Comparison of ENCODE assay signal across 8 cellular contexts in genomic region chr17:76710863-76711611, GRCh38. TPM values are rescaled to one million over a fixed set of nuclear protein-coding genes. Genes with fewer than 3 reads are reported as not detected.
DNase-seq lines count a peak whose midpoint lies in the region; ATAC-seq, FAIRE-seq and TF ChIP-seq lines count a peak whose summit lies in the region.

A gene with protein sequence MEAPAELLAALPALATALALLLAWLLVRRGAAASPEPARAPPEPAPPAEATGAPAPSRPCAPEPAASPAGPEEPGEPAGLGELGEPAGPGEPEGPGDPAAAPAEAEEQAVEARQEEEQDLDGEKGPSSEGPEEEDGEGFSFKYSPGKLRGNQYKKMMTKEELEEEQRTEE (minus strand): TSS chr17:76710965. CDS start chr17:76710946, 19 bp downstream.

- BruUV-seq in HCT116 (replicated peaks; lab: Mats Ljungman, UMichigan): no TSS peak

- no peaks in the 10 kb centered on the region for H3K27me3 Mint-ChIP-seq in activated naive CD4-positive, alpha-beta T cell treated with anti-CD3 and anti-CD28 coated beads for 36 hours (ENCODE audit: low read depth)
- H3K27me3 Mint-ChIP-seq in nephron progenitor cell (ENCODE audit: low read depth, poor library complexity): peaks cover 32% of the 10 kb centered on the region

- POLR2A ChIA-PET in HCT116 (lab: Charles Lee): interaction anchor here (1.4 kb wide), 1 partner anchor 9 kb away, joined by 3 read pairs; no protein-coding TSS in a partner anchor

- H3K79me2 ChIP-seq in HCT116 (ENCODE audit: insufficient read depth, low read length): peaks cover 29% of the 10 kb centered on the region

- H3K4me3 Mint-ChIP-seq in activated naive CD4-positive, alpha-beta T cell treated with anti-CD3 and anti-CD28 coated beads for 36 hours: peak within 1 kb of the TSS; percentile 58
- peak within 1 kb of the TSS; percentile 87 for H3K4me3 Mint-ChIP-seq in nephron progenitor cell

- H4K20me1 ChIP-seq in HCT116 (ENCODE audit: insufficient read depth): peaks cover 4% of the 10 kb centered on the region; the same call in 1 of the 2 replicates

- H3K4me3 ChIP-seq in HCT116 (replicated peaks in 1 of 2; ENCODE audit: low read depth in 1 of 2, low read length in 2 of 2) (peak within 1 kb of the TSS; percentile 63 to 80), thoracic aorta (peak within 1 kb of the TSS; percentile 74)

- peak within 1 kb of the TSS; percentile 48 for H2AFZ ChIP-seq in HCT116 (ENCODE audit: low read depth, low read length, poor library complexity, severe bottlenecking)

- intact Hi-C loops in HCT116 (cut with micrococcal nuclease): no loop called here
- intact Hi-C loops in activated naive CD4-positive, alpha-beta T cell treated with anti-CD3 and anti-CD28 coated beads for 36 hours (cut with micrococcal nuclease): loop anchor here (5.0 kb wide), 1 partner anchor 126 kb away; no protein-coding TSS in a partner anchor

- CTCF ChIA-PET in HCT116 (lab: Charles Lee): interaction anchor here (3.3 kb wide), 1 partner anchor 30 kb away, joined by 12 read pairs; no protein-coding TSS in a partner anchor
- CTCF ChIA-PET in activated naive CD4-positive, alpha-beta T cell treated with anti-CD3 and anti-CD28 coated beads for 36 hours (lab: Charles Lee): interaction anchor here (1.3 kb wide), 1 partner anchor 29 kb away, joined by 5 read pairs; no protein-coding TSS in a partner anchor

- no peak for TF ChIP-seq RAD21 in HCT116 (IDR thresholded peaks at IDR 0.05; ENCODE audit: low read depth)

- H3K9me2 ChIP-seq in HCT116 (ENCODE audit: insufficient read depth): no peaks in the 10 kb centered on the region

- H3K9me3 ChIP-seq in HCT116 (ENCODE audit: control insufficient read depth in 1 of 2, insufficient read depth in 1 of 2, low read depth in 1 of 2, low read length in 2 of 2) (no peaks in the 10 kb centered on the region), thoracic aorta (no peaks in the 10 kb centered on the region)

- H3K36me3 Mint-ChIP-seq in activated naive CD4-positive, alpha-beta T cell treated with anti-CD3 and anti-CD28 coated beads for 36 hours (ENCODE audit: low read depth): peaks cover 5% of the 10 kb centered on the region
- no peaks in the 10 kb centered on the region for H3K36me3 Mint-ChIP-seq in nephron progenitor cell (ENCODE audit: low read depth)

- RAD21 ChIA-PET in HCT116 (lab: Charles Lee; ENCODE audit: low non-redundant PET in 1 of 2, low total read pairs in 2 of 2, uncharacterized antibody in 2 of 2, unreplicated experiment in 2 of 2): no interaction called here

- H3K27ac Mint-ChIP-seq in activated naive CD4-positive, alpha-beta T cell treated with anti-CD3 and anti-CD28 coated beads for 36 hours: no peak within 1 kb of the TSS
- H3K27ac Mint-ChIP-seq in nephron progenitor cell: peak within 1 kb of the TSS; percentile 91

- ATAC-seq in HCT116 (peak; percentile 81), foreskin keratinocyte (peak; percentile 60), thoracic aorta (ENCODE audit: insufficient number of reproducible peaks, low FRiP score, low read depth) (peak; percentile 24), GM21786 (IDR thresholded peaks at IDR 0.05; ENCODE audit: unreplicated experiment) (no peak)

- H3K27me3 ChIP-seq in HCT116 (ENCODE audit: insufficient read depth, low read length): no peaks in the 10 kb centered on the region
- H3K27me3 ChIP-seq in foreskin keratinocyte: no peaks in the 10 kb centered on the region
- H3K27me3 ChIP-seq in thoracic aorta (replicated peaks; ENCODE audit: insufficient read depth): no peaks in the 10 kb centered on the region

- H3K4me1 ChIP-seq in HCT116 (ENCODE audit: control insufficient read depth in 1 of 2, insufficient read depth in 2 of 2, low read length in 2 of 2) (peaks cover 19 to 30% of the 10 kb centered on the region in 2 experiments), foreskin keratinocyte (no peaks in the 10 kb centered on the region), thoracic aorta (ENCODE audit: control insufficient read depth in 1 of 2, low read depth in 2 of 2) (peaks cover 18 to 62% of the 10 kb centered on the region in 2 donors)

- DNase-seq in AG08395 (ENCODE audit: low spot score) (peak; percentile 85), HCT116 (ENCODE audit: low read depth, low spot score) (no peak), RCC 7860 (ENCODE audit: low spot score) (peak; percentile 39), foreskin keratinocyte (no peak), nephron progenitor cell (peak; percentile 77), thoracic aorta (ENCODE audit: low spot score) (no peak)
- peak; percentile 53 for DNase-seq in activated naive CD4-positive, alpha-beta T cell treated with anti-CD3 and anti-CD28 coated beads for 36 hours

- peak; percentile 34 for TF ChIP-seq POLR2A in HCT116 (IDR thresholded peaks at IDR 0.05; ENCODE audit: borderline replicate concordance, extremely low read depth, insufficient read depth, insufficient read length)

- H3K4me1 Mint-ChIP-seq in activated naive CD4-positive, alpha-beta T cell treated with anti-CD3 and anti-CD28 coated beads for 36 hours (ENCODE audit: low read depth): peaks cover 27% of the 10 kb centered on the region
- peaks cover 34% of the 10 kb centered on the region for H3K4me1 Mint-ChIP-seq in nephron progenitor cell

- FAIRE-seq in RCC 7860 (lab: Jason Lieb, UNC): no peak

- H3K27ac ChIP-seq in HCT116 (ENCODE audit: low read depth, low read length): peak within 1 kb of the TSS; percentile 47
- peak within 1 kb of the TSS; percentile 33 for H3K27ac ChIP-seq in foreskin keratinocyte
- peak within 1 kb of the TSS; percentile 95 to 98 for H3K27ac ChIP-seq in thoracic aorta

- H3K36me3 ChIP-seq in HCT116 (ENCODE audit: control insufficient read depth in 1 of 2, insufficient read depth in 2 of 2, low read length in 2 of 2) (peaks cover 12 to 24% of the 10 kb centered on the region in 2 experiments; a peak in 2 of 4 replicates), thoracic aorta (peaks cover 12% of the 10 kb centered on the region)

- H3K4me2 ChIP-seq in HCT116 (ENCODE audit: low read length): peak within 1 kb of the TSS; percentile 92

- no peaks in the 10 kb centered on the region for H3K9me3 Mint-ChIP-seq in activated naive CD4-positive, alpha-beta T cell treated with anti-CD3 and anti-CD28 coated beads for 36 hours
- no peaks in the 10 kb centered on the region for H3K9me3 Mint-ChIP-seq in nephron progenitor cell

- H3K9ac ChIP-seq in HCT116 (ENCODE audit: low read length): peak within 1 kb of the TSS; percentile 79

- TF ChIP-seq CTCF in HCT116 (IDR thresholded peaks at IDR 0.05 in 2 of 3, conservative IDR thresholded peaks at IDR 0.05 in 1 of 3; ENCODE audit: borderline replicate concordance in 1 of 3, insufficient read depth in 1 of 3, low read depth in 2 of 3, low read length in 2 of 3) (no peak), foreskin keratinocyte (conservative IDR thresholded peaks at IDR 0.05) (no peak), nephron progenitor cell (IDR thresholded peaks at IDR 0.05) (no peak), thoracic aorta (IDR thresholded peaks at IDR 0.05) (no peak)

TF ChIP-seq in HCT116, 20 proteins besides CTCF, POLR2A, EP300 and RAD21:
- TF ChIP-seq, protein P1, sequence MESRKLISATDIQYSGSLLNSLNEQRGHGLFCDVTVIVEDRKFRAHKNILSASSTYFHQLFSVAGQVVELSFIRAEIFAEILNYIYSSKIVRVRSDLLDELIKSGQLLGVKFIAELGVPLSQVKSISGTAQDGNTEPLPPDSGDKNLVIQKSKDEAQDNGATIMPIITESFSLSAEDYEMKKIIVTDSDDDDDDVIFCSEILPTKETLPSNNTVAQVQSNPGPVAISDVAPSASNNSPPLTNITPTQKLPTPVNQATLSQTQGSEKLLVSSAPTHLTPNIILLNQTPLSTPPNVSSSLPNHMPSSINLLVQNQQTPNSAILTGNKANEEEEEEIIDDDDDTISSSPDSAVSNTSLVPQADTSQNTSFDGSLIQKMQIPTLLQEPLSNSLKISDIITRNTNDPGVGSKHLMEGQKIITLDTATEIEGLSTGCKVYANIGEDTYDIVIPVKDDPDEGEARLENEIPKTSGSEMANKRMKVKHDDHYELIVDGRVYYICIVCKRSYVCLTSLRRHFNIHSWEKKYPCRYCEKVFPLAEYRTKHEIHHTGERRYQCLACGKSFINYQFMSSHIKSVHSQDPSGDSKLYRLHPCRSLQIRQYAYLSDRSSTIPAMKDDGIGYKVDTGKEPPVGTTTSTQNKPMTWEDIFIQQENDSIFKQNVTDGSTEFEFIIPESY (IDR thresholded peaks at IDR 0.05; ENCODE audit: extremely low read depth, insufficient replicate concordance, low read length): no peak
- TF ChIP-seq SP1 (IDR thresholded peaks at IDR 0.05; ENCODE audit: low read depth): peak; percentile 18; the same call in 1 of the 2 replicates
- TF ChIP-seq, protein P2, sequence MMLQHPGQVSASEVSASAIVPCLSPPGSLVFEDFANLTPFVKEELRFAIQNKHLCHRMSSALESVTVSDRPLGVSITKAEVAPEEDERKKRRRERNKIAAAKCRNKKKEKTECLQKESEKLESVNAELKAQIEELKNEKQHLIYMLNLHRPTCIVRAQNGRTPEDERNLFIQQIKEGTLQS (IDR thresholded peaks at IDR 0.05): no peak
- TF ChIP-seq EGR1 (IDR thresholded peaks at IDR 0.05; ENCODE audit: low read depth): peak; percentile 92
- TF ChIP-seq, protein P3, sequence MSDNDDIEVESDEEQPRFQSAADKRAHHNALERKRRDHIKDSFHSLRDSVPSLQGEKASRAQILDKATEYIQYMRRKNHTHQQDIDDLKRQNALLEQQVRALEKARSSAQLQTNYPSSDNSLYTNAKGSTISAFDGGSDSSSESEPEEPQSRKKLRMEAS (IDR thresholded peaks at IDR 0.05): peak; percentile 47; the same call in 1 of the 2 replicates
- no peak for TF ChIP-seq ZFX (IDR thresholded peaks at IDR 0.05)
- no peak for TF ChIP-seq FOSL1 (IDR thresholded peaks at IDR 0.05; ENCODE audit: low read depth)
- TF ChIP-seq ELF1 (IDR thresholded peaks at IDR 0.05; ENCODE audit: borderline replicate concordance, low read depth): no peak
- no peak; the same call in 1 of the 2 replicates for TF ChIP-seq SIN3A (IDR thresholded peaks at IDR 0.05; ENCODE audit: low read depth)

RNA-seq across cellular contexts. Expression of the gene that starts here (rescaled TPM):
- total RNA-seq in HCT116 (2021; ENCODE audit: unreplicated experiment): 57.1 TPM
- polyA plus RNA-seq in HCT116 (2012): 41.8 and 61.1 TPM in 2 replicates
- 1 to 10 TPM; 3.8 to 4.2 TPM for total RNA-seq in activated naive CD4-positive, alpha-beta T cell treated with anti-CD3 and anti-CD28 coated beads for 36 hours
- total RNA-seq in foreskin keratinocyte: 57.8 and 81.5 TPM in 2 replicates
- polyA plus RNA-seq in foreskin keratinocyte: 57.1 and 62.8 TPM in 2 replicates
- 100 to 1,000 TPM; 241 to 341 TPM for total RNA-seq in thoracic aorta

Comparison
In these comparisons a context has a peak if more than half of its experiments do, and no peak if none do; other contexts are left out.
1. RNA of the gene that starts here (total RNA-seq): 241 to 341 TPM in thoracic aorta, 57.8 to 81.5 TPM in foreskin keratinocyte and 57.1 TPM in HCT116 (single experiment); 3.8 to 4.2 TPM in activated naive CD4-positive, alpha-beta T cell treated with anti-CD3 and anti-CD28 coated beads for 36 hours; every median in the first group is over 10 times any median in the second.
2. DNase-seq: peak in AG08395 (single experiment), RCC 7860 (single experiment), activated naive CD4-positive, alpha-beta T cell treated with anti-CD3 and anti-CD28 coated beads for 36 hours (single experiment) and nephron progenitor cell (single experiment); none in HCT116 (single experiment), foreskin keratinocyte (0 of 2) and thoracic aorta (single experiment).
3. H3K27ac ChIP-seq: peak in every context shown above with its lines; median percentile 96 in thoracic aorta; 47 in HCT116; 33 in foreskin keratinocyte.